16 cellular contexts compared by ENCODE assay signal in the genomic region with DNA sequence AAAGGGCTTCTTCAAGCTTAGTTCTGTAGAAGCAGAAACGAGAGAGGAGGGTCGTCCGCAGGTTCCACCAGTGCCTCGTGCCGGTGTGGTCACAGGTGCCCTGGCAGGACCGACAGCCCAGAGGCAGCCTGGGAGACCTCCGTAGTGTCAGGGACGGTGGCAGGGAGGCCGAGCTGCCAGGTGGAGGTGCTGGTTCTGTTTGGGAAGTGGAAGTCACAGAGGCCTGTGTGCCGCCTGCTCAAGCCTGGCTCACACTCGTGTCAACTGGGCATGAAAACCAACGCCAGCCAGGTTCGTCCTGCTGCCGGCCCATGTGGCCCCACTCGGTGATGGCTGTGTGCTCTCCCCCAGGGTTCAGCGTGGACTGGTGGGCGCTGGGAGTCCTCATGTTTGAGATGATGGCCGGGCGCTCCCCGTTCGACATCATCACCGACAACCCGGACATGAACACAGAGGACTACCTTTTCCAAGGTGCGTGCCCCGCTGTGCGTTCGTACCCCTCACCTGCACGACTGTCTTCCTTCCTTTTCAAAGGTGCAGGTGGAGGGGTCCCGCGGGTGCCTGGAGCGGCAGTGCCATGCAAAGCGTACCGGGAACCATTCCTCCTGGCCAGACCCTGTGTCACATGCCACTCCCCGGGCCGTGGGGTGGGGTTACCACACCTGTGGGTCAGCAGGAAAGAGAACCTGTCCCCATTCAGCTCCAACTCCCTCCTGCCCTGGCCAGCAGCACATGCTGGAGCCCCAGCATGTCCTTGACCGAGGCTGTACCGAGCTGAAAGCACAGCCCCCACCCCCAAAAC. TPM values are rescaled to one million over a fixed set of nuclear protein-coding genes. Genes with fewer than 3 reads are reported as not detected.
DNase-seq lines count a peak whose midpoint lies in the region; ATAC-seq, FAIRE-seq and TF ChIP-seq lines count a peak whose summit lies in the region.
"Had no signal": no experiment of that assay in that cellular context is flagged by ENCODE, and none has a peak within 500 bp of the region (broad histone marks: within the 10 kb centered on the region; RNA-seq: fewer than 3 reads in every experiment).

No MANE protein-coding gene starts in this region.

- intact Hi-C loops in activated CD8-positive, alpha-beta T cell treated with anti-CD3 and anti-CD28 coated beads for 36 hours (cut with micrococcal nuclease): no loop called here
- intact Hi-C loops in HCT116 (cut with micrococcal nuclease): loop anchor here (1.0 to 2.0 kb wide), 2 partner anchors 33 to 213 kb away; no protein-coding TSS in a partner anchor

- no peak for TF ChIP-seq POLR2A in HCT116 (IDR thresholded peaks at IDR 0.05; ENCODE audit: borderline replicate concordance, extremely low read depth, insufficient read depth, insufficient read length)

- H3K27me3 ChIP-seq in HCT116 (ENCODE audit: insufficient read depth, low read length): no peaks in the 10 kb centered on the region
- no peaks in the 10 kb centered on the region for H3K27me3 ChIP-seq in bronchial epithelial cell (ENCODE audit: control insufficient read depth, insufficient read depth, low read length)
- H3K27me3 ChIP-seq in neutrophil: no peaks in the 10 kb centered on the region
- H3K27me3 ChIP-seq: colonic mucosa, esophagus squamous epithelium, hepatocyte had no signal

- no peaks in the 10 kb centered on the region for H3K9me2 ChIP-seq in HCT116 (ENCODE audit: insufficient read depth)

- H3K4me3 ChIP-seq in HCT116 (replicated peaks in 1 of 2; ENCODE audit: low read depth in 1 of 2, low read length in 2 of 2) (no peak overlapping the region), bronchial epithelial cell (ENCODE audit: low read depth, low read length) (no peak overlapping the region), neutrophil (ENCODE audit: low read depth in 1 of 2, low read length in 1 of 2) (peak overlapping the region in 1 of 2 experiments; percentile 57)
- H3K4me3 ChIP-seq: hepatocyte had no signal

- no peaks in the 10 kb centered on the region for H3K36me3 Mint-ChIP-seq in activated CD8-positive, alpha-beta T cell treated with anti-CD3 and anti-CD28 coated beads, Interleukin-2, amount 10 ng/mL, durations not matched to agents 7 days and 5 days (ENCODE audit: low read depth)
- H3K36me3 Mint-ChIP-seq in activated CD8-positive, alpha-beta T cell treated with anti-CD3 and anti-CD28 coated beads for 36 hours (ENCODE audit: low read depth): no peaks in the 10 kb centered on the region
- H3K36me3 Mint-ChIP-seq in glutamatergic neuron (ENCODE audit: unreplicated experiment): peaks cover 5% of the 10 kb centered on the region

- POLR2A ChIA-PET in activated CD8-positive, alpha-beta T cell treated with anti-CD3 and anti-CD28 coated beads, Interleukin-2, amount 10 ng/mL, durations not matched to agents 7 days and 5 days (lab: Charles Lee): interaction anchor here (0.9 to 1.2 kb wide), 3 partner anchors 21 to 83 kb away, joined by 3 to 4 read pairs (median 4); no protein-coding TSS in a partner anchor
- POLR2A ChIA-PET in activated CD8-positive, alpha-beta T cell treated with anti-CD3 and anti-CD28 coated beads for 36 hours (lab: Charles Lee): interaction anchor here (1.0 kb wide), 1 partner anchor 9 kb away, joined by 3 read pairs; no protein-coding TSS in a partner anchor
- POLR2A ChIA-PET in HCT116 (lab: Charles Lee): no interaction called here

- peak; percentile 7 for FAIRE-seq in bronchial epithelial cell (lab: Jason Lieb, UNC)
- FAIRE-seq: frontal cortex, GM12892 had no signal

- H3K36me3 ChIP-seq in HCT116 (ENCODE audit: control insufficient read depth in 1 of 2, insufficient read depth in 2 of 2, low read length in 2 of 2): no peaks in the 10 kb centered on the region
- peaks cover 14% of the 10 kb centered on the region for H3K36me3 ChIP-seq in bronchial epithelial cell (ENCODE audit: control insufficient read depth, insufficient read depth, low read length)
- H3K36me3 ChIP-seq in neutrophil: peaks cover 29% of the 10 kb centered on the region
- H3K36me3 ChIP-seq: colonic mucosa had no signal

- no TSS peak for BruUV-seq in HCT116 (replicated peaks; lab: Mats Ljungman, UMichigan)

- no peak overlapping the region for H3K9ac ChIP-seq in HCT116 (ENCODE audit: low read length)

- H2AFZ ChIP-seq in HCT116 (ENCODE audit: low read depth, low read length, poor library complexity, severe bottlenecking): no peak overlapping the region
- H2AFZ ChIP-seq: hepatocyte had no signal

- no peaks in the 10 kb centered on the region for H3K4me1 Mint-ChIP-seq in activated CD8-positive, alpha-beta T cell treated with anti-CD3 and anti-CD28 coated beads, Interleukin-2, amount 10 ng/mL, durations not matched to agents 7 days and 5 days (ENCODE audit: low read depth)
- H3K4me1 Mint-ChIP-seq in activated CD8-positive, alpha-beta T cell treated with anti-CD3 and anti-CD28 coated beads for 36 hours (ENCODE audit: low read depth): peaks cover 3% of the 10 kb centered on the region
- H3K4me1 Mint-ChIP-seq in glutamatergic neuron (ENCODE audit: low read depth, unreplicated experiment): peaks cover 6% of the 10 kb centered on the region
- H3K4me1 Mint-ChIP-seq: endodermal cell, immature natural killer cell had no signal

- H3K4me2 ChIP-seq in HCT116 (ENCODE audit: low read length): no peak overlapping the region

- no peaks in the 10 kb centered on the region for H4K20me1 ChIP-seq in HCT116 (ENCODE audit: insufficient read depth)

- no peaks in the 10 kb centered on the region for H3K79me2 ChIP-seq in HCT116 (ENCODE audit: insufficient read depth, low read length)
- H3K79me2 ChIP-seq: hepatocyte had no signal

- H3K27ac Mint-ChIP-seq in activated CD8-positive, alpha-beta T cell treated with anti-CD3 and anti-CD28 coated beads, Interleukin-2, amount 10 ng/mL, durations not matched to agents 7 days and 5 days: no peak overlapping the region
- H3K27ac Mint-ChIP-seq in activated CD8-positive, alpha-beta T cell treated with anti-CD3 and anti-CD28 coated beads for 36 hours: no peak overlapping the region
- no peak overlapping the region for H3K27ac Mint-ChIP-seq in glutamatergic neuron (ENCODE audit: unreplicated experiment)
- H3K27ac Mint-ChIP-seq: endodermal cell, immature natural killer cell had no signal

- RAD21 ChIA-PET in HCT116 (lab: Charles Lee; ENCODE audit: low non-redundant PET in 1 of 2, low total read pairs in 2 of 2, uncharacterized antibody in 2 of 2, unreplicated experiment in 2 of 2): interaction anchor here in 1 of 2 experiments (0.9 kb wide), 1 partner anchor 21 kb away, joined by 4 read pairs; the partner anchor contains the start of gene FAAP20

- no peak overlapping the region for H3K27ac ChIP-seq in HCT116 (ENCODE audit: low read depth, low read length)
- peak overlapping the region; percentile 70 for H3K27ac ChIP-seq in neutrophil
- H3K27ac ChIP-seq: colonic mucosa, hepatocyte had no signal

- no peak for TF ChIP-seq CTCF in activated CD8-positive, alpha-beta T cell treated with anti-CD3 and anti-CD28 coated beads for 36 hours (IDR thresholded peaks at IDR 0.05)
- no peak for TF ChIP-seq CTCF in HCT116 (IDR thresholded peaks at IDR 0.05 in 2 of 3, conservative IDR thresholded peaks at IDR 0.05 in 1 of 3; ENCODE audit: borderline replicate concordance in 1 of 3, insufficient read depth in 1 of 3, low read depth in 2 of 3, low read length in 2 of 3)
- TF ChIP-seq CTCF in bronchial epithelial cell (IDR thresholded peaks at IDR 0.05; ENCODE audit: insufficient read depth, low read length, severe bottlenecking): no peak
- TF ChIP-seq CTCF in neutrophil (IDR thresholded peaks at IDR 0.05): no peak
- no peak for TF ChIP-seq CTCF in glutamatergic neuron (IDR thresholded peaks at IDR 0.05; ENCODE audit: partially characterized antibody, unreplicated experiment)

- H3K9me3 ChIP-seq in HCT116 (ENCODE audit: control insufficient read depth in 1 of 2, insufficient read depth in 1 of 2, low read depth in 1 of 2, low read length in 2 of 2) (no peaks in the 10 kb centered on the region), neutrophil (no peaks in the 10 kb centered on the region)
- H3K9me3 ChIP-seq: colonic mucosa, esophagus squamous epithelium had no signal

- H3K9me3 Mint-ChIP-seq in activated CD8-positive, alpha-beta T cell treated with anti-CD3 and anti-CD28 coated beads, Interleukin-2, amount 10 ng/mL, durations not matched to agents 7 days and 5 days (ENCODE audit: insufficient read depth): no peaks in the 10 kb centered on the region
- no peaks in the 10 kb centered on the region for H3K9me3 Mint-ChIP-seq in activated CD8-positive, alpha-beta T cell treated with anti-CD3 and anti-CD28 coated beads for 36 hours
- peaks cover 17% of the 10 kb centered on the region for H3K9me3 Mint-ChIP-seq in glutamatergic neuron (ENCODE audit: unreplicated experiment)
- H3K9me3 Mint-ChIP-seq: endodermal cell, immature natural killer cell had no signal

- CTCF ChIA-PET in activated CD8-positive, alpha-beta T cell treated with anti-CD3 and anti-CD28 coated beads, Interleukin-2, amount 10 ng/mL, durations not matched to agents 7 days and 5 days (lab: Charles Lee): interaction anchor here (0.7 to 4.0 kb wide), 21 partner anchors 10 to 213 kb away, joined by 3 to 42 read pairs (median 6); partner anchors contain the start of gene FAAP20
- CTCF ChIA-PET in activated CD8-positive, alpha-beta T cell treated with anti-CD3 and anti-CD28 coated beads for 36 hours (lab: Charles Lee): interaction anchor here (0.6 to 4.1 kb wide), 27 partner anchors 10 to 229 kb away, joined by 3 to 30 read pairs (median 5); no protein-coding TSS in a partner anchor
- CTCF ChIA-PET in HCT116 (lab: Charles Lee): interaction anchor here (0.9 to 1.9 kb wide), 9 partner anchors 8 to 218 kb away, joined by 3 to 27 read pairs (median 8); partner anchors contain the start of genes FAAP20, MORN1 and RER1

- ATAC-seq in activated CD8-positive, alpha-beta T cell treated with anti-CD3 and anti-CD28 coated beads, Interleukin-2, amount 10 ng/mL, durations not matched to agents 7 days and 5 days: peak; percentile 40
- ATAC-seq in activated CD8-positive, alpha-beta T cell treated with anti-CD3 and anti-CD28 coated beads for 36 hours: no peak
- peak; percentile 35 for ATAC-seq in HCT116
- ATAC-seq in GM18519 (IDR thresholded peaks at IDR 0.05; ENCODE audit: low FRiP score, unreplicated experiment): no peak

- no peak for DNase-seq in activated CD8-positive, alpha-beta T cell treated with anti-CD3 and anti-CD28 coated beads, Interleukin-2, amount 10 ng/mL, durations not matched to agents 7 days and 5 days
- DNase-seq in activated CD8-positive, alpha-beta T cell treated with anti-CD3 and anti-CD28 coated beads for 36 hours: no peak
- no peak for DNase-seq in HCT116 (ENCODE audit: low read depth, low spot score)
- no peak for DNase-seq in bronchial epithelial cell (ENCODE audit: low read depth)
- DNase-seq in glutamatergic neuron: no peak
- DNase-seq in 8988T: no peak
- DNase-seq: activated CD4-positive, alpha-beta T cell treated with anti-CD3 and anti-CD28 coated beads for 1 hour; esophagus squamous epithelium had no signal

- no peak overlapping the region for H3K4me3 Mint-ChIP-seq in activated CD8-positive, alpha-beta T cell treated with anti-CD3 and anti-CD28 coated beads, Interleukin-2, amount 10 ng/mL, durations not matched to agents 7 days and 5 days
- H3K4me3 Mint-ChIP-seq in activated CD8-positive, alpha-beta T cell treated with anti-CD3 and anti-CD28 coated beads for 36 hours: no peak overlapping the region
- H3K4me3 Mint-ChIP-seq in glutamatergic neuron (ENCODE audit: unreplicated experiment): no peak overlapping the region
- H3K4me3 Mint-ChIP-seq: endodermal cell, immature natural killer cell had no signal

- H3K4me1 ChIP-seq in HCT116 (ENCODE audit: control insufficient read depth in 1 of 2, insufficient read depth in 2 of 2, low read length in 2 of 2): peaks cover 0 to 8% of the 10 kb centered on the region in 2 experiments; a peak in 1 of 4 replicates
- peaks cover 14 to 22% of the 10 kb centered on the region in 2 experiments for H3K4me1 ChIP-seq in neutrophil (ENCODE audit: control insufficient read depth in 1 of 2, insufficient read depth in 1 of 2, low read depth in 1 of 2, low read length in 1 of 2)
- H3K4me1 ChIP-seq: colonic mucosa had no signal

- no peak for TF ChIP-seq RAD21 in HCT116 (IDR thresholded peaks at IDR 0.05; ENCODE audit: low read depth)

- no peaks in the 10 kb centered on the region for H3K27me3 Mint-ChIP-seq in activated CD8-positive, alpha-beta T cell treated with anti-CD3 and anti-CD28 coated beads, Interleukin-2, amount 10 ng/mL, durations not matched to agents 7 days and 5 days (ENCODE audit: low read depth)
- no peaks in the 10 kb centered on the region for H3K27me3 Mint-ChIP-seq in activated CD8-positive, alpha-beta T cell treated with anti-CD3 and anti-CD28 coated beads for 36 hours
- peaks cover 9% of the 10 kb centered on the region for H3K27me3 Mint-ChIP-seq in glutamatergic neuron (ENCODE audit: unreplicated experiment)

RNA-seq across cellular contexts. Expression of gene FAAP20, which starts 20.8 kb away (rescaled TPM):
- total RNA-seq in activated CD8-positive, alpha-beta T cell treated with anti-CD3 and anti-CD28 coated beads, Interleukin-2, amount 10 ng/mL, durations not matched to agents 7 days and 5 days: 10 to 100 TPM; 69.7 to 74.4 TPM
- total RNA-seq in activated CD8-positive, alpha-beta T cell treated with anti-CD3 and anti-CD28 coated beads for 36 hours: 10 to 100 TPM; 64.7 to 71.7 TPM
- total RNA-seq in HCT116 (2021; ENCODE audit: unreplicated experiment): 112 TPM
- polyA plus RNA-seq in HCT116 (2012): 50.0 and 53.3 TPM in 2 replicates
- total RNA-seq in bronchial epithelial cell: 14.2 and 15.0 TPM in 2 replicates
- total RNA-seq in glutamatergic neuron (ENCODE audit: unreplicated experiment): 111 TPM

RNA-seq across cellular contexts. Expression of gene SKI, which starts 54.4 kb away (rescaled TPM):
- total RNA-seq in activated CD8-positive, alpha-beta T cell treated with anti-CD3 and anti-CD28 coated beads, Interleukin-2, amount 10 ng/mL, durations not matched to agents 7 days and 5 days: 10 to 100 TPM; 41.2 to 41.4 TPM
- total RNA-seq in activated CD8-positive, alpha-beta T cell treated with anti-CD3 and anti-CD28 coated beads for 36 hours: 10 to 100 TPM; 27.5 to 28.3 TPM
- total RNA-seq in HCT116 (2021; ENCODE audit: unreplicated experiment): 56.2 TPM
- polyA plus RNA-seq in HCT116 (2012): 16.0 and 16.1 TPM in 2 replicates
- 8.4 and 9.2 TPM in 2 replicates for total RNA-seq in bronchial epithelial cell
- 143 TPM for total RNA-seq in glutamatergic neuron (ENCODE audit: unreplicated experiment)

Comparison
In these comparisons a context has a peak if more than half of its experiments do, and no peak if none do; other contexts are left out.
1. ATAC-seq: peak in activated CD8-positive, alpha-beta T cell treated with anti-CD3 and anti-CD28 coated beads, Interleukin-2, amount 10 ng/mL, durations not matched to agents 7 days and 5 days (single experiment) and HCT116 (single experiment); none in activated CD8-positive, alpha-beta T cell treated with anti-CD3 and anti-CD28 coated beads for 36 hours (single experiment) and GM18519 (single experiment).